ENCODE assay signal across 8 cellular contexts in genomic region chr2:208373460-208374089, GRCh38. TPM values are rescaled to one million over a fixed set of nuclear protein-coding genes. Genes with fewer than 3 reads are reported as not detected.
A peak's percentile ranks its signal among the peaks of the same experiment; 100 is the strongest.
DNase-seq lines count a peak whose midpoint lies in the region; ATAC-seq, FAIRE-seq and TF ChIP-seq lines count a peak whose summit lies in the region.

No MANE protein-coding gene starts in this region.

- H3K4me1 ChIP-seq in testis: no peaks in the 10 kb centered on the region

- no peaks in the 10 kb centered on the region for H3K36me3 ChIP-seq in testis (ENCODE audit: low read depth, missing control alignments)

- H3K27me3 ChIP-seq in testis: no peaks in the 10 kb centered on the region

- peak; percentile 69 for ATAC-seq in HG03135 (IDR thresholded peaks at IDR 0.05; ENCODE audit: unreplicated experiment)

- H3K27ac ChIP-seq in testis: no peak overlapping the region

- TF ChIP-seq CTCF in AG09319 (IDR thresholded peaks at IDR 0.05; ENCODE audit: low read depth, low read length): peak; percentile 80
- TF ChIP-seq CTCF in GM12801 (IDR thresholded peaks at IDR 0.05; ENCODE audit: extremely low read depth, insufficient read length): peak; percentile 9
- TF ChIP-seq CTCF in astrocyte of the spinal cord (IDR thresholded peaks at IDR 0.05; ENCODE audit: low read depth, low read length): peak; percentile 83
- peak; percentile 54 to 91 (median 83) for TF ChIP-seq CTCF in testis (IDR thresholded peaks at IDR 0.05)

- DNase-seq in AG09319 (ENCODE audit: extremely low read depth, low read depth) (no peak), NCI-H524 (lab: John Stamatoyannopoulos, UW) (peak; percentile 21 to 59), astrocyte of the spinal cord (ENCODE audit: low read depth, low spot score) (peak; percentile 65), testis (peak; percentile 71), GOT3 (lab: John Stamatoyannopoulos, UW) (no peak)

- H3K4me3 ChIP-seq in astrocyte of the spinal cord (ENCODE audit: low read depth, low read length) (no peak overlapping the region), testis (no peak overlapping the region)

- WGBS in testis, 2 donors: 54 to 57% methylated on average over 2 of the region's 2 CpGs

- TF ChIP-seq POLR2A in testis (IDR thresholded peaks at IDR 0.05): no peak

- FAIRE-seq in islet of Langerhans (lab: Jason Lieb, UNC): peak; percentile 96

- no peaks in the 10 kb centered on the region for H3K9me3 ChIP-seq in testis

- in situ Hi-C loops in astrocyte of the spinal cord (cut with HindIII; ENCODE audit: low sequenced_read_pairs): no loop called here

- intact Hi-C loops in testis (cut with DNase I; ENCODE audit: low total_unique reads): no loop called here

RNA-seq across cellular contexts. Expression of gene PTH2R, which starts 33.0 kb away (rescaled TPM):
- 1 to 10 TPM; 1.5 to 1.9 TPM for total RNA-seq in testis
- polyA plus RNA-seq in testis (ENCODE audit: insufficient read depth, low read depth, low replicate concordance): 1.3 TPM

Comparison
In these comparisons a context has a peak if more than half of its experiments do, and no peak if none do; other contexts are left out.
1. DNase-seq: peak in NCI-H524 (2 of 2), astrocyte of the spinal cord (single experiment) and testis (single experiment); none in AG09319 (single experiment) and GOT3 (single experiment).
2. CTCF ChIP-seq: peak in every context shown above with its lines; median percentile 83 in astrocyte of the spinal cord; 83 in testis; 80 in AG09319; 9 in GM12801.